ENCODE assay signal across 8 cellular contexts in genomic region chr10:100670828-100671479, GRCh38.
A peak's percentile ranks its signal among the peaks of the same experiment; 100 is the strongest.
DNase-seq lines count a peak whose midpoint lies in the region; ATAC-seq and TF ChIP-seq lines count a peak whose summit lies in the region.

No MANE protein-coding gene starts in this region.

- H3K27me3 Mint-ChIP-seq in CD8-positive, alpha-beta memory T cell = peaks cover 56 to 80% of the 10 kb centered on the region in 2 donors
- peaks cover 68% of the 10 kb centered on the region for H3K27me3 Mint-ChIP-seq in activated CD8-positive, alpha-beta memory T cell treated with anti-CD3 and anti-CD28 coated beads, Interleukin-2, amount 10 ng/mL, durations not matched to agents 7 days and 5 days

- TF ChIP-seq CTCF in esophagus muscularis mucosa (IDR thresholded peaks at IDR 0.05) (peak; percentile 51 to 73 (median 64)), psoas muscle (IDR thresholded peaks at IDR 0.05) (peak; percentile 72)

- no peaks in the 10 kb centered on the region for H3K9me3 ChIP-seq in CD8-positive, alpha-beta memory T cell (ENCODE audit: low read length)
- H3K9me3 ChIP-seq in esophagus muscularis mucosa (no peaks in the 10 kb centered on the region), psoas muscle (no peaks in the 10 kb centered on the region), SJCRH30 (replicated peaks) (no peaks in the 10 kb centered on the region)

- no peaks in the 10 kb centered on the region for H3K4me1 ChIP-seq in CD8-positive, alpha-beta memory T cell (ENCODE audit: insufficient read depth, low read length)
- H3K4me1 ChIP-seq in esophagus muscularis mucosa = peaks cover 0 to 11% (median 7%) of the 10 kb centered on the region in 4 donors
- H3K4me1 ChIP-seq in psoas muscle = no peaks in the 10 kb centered on the region
- no peaks in the 10 kb centered on the region for H3K4me1 ChIP-seq in SJCRH30

- H3K36me3 ChIP-seq in CD8-positive, alpha-beta memory T cell (ENCODE audit: insufficient read depth, low read length) = no peaks in the 10 kb centered on the region
- H3K36me3 ChIP-seq in esophagus muscularis mucosa (no peaks in the 10 kb centered on the region), psoas muscle (ENCODE audit: insufficient read depth in 1 of 2, low read depth in 1 of 2) (no peaks in the 10 kb centered on the region), SJCRH30 (no peaks in the 10 kb centered on the region)

- TF ChIP-seq POLR2A in esophagus muscularis mucosa (IDR thresholded peaks at IDR 0.05; ENCODE audit: low read depth) = no peak

- POLR2A ChIA-PET in CD8-positive, alpha-beta memory T cell (lab: Charles Lee) = no interaction called here

- H3K9me3 Mint-ChIP-seq in CD8-positive, alpha-beta memory T cell = no peaks in the 10 kb centered on the region
- H3K9me3 Mint-ChIP-seq in activated CD8-positive, alpha-beta memory T cell treated with anti-CD3 and anti-CD28 coated beads, Interleukin-2, amount 10 ng/mL, durations not matched to agents 7 days and 5 days (ENCODE audit: low read depth) = no peaks in the 10 kb centered on the region

- H3K4me3 ChIP-seq in CD8-positive, alpha-beta memory T cell (ENCODE audit: low read length) = no peak overlapping the region
- H3K4me3 ChIP-seq in esophagus muscularis mucosa (peak overlapping the region in 3 of 4 donors; percentile 2 to 18 (median 16)), psoas muscle (no peak overlapping the region), SJCRH30 (no peak overlapping the region)

- WGBS in esophagus muscularis mucosa = 3% methylated on average over 15 of the region's 54 CpGs
- 3 to 6% (median 4%) methylated on average over 35 to 54 of the region's 54 CpGs for WGBS in psoas muscle, 3 donors

- peaks cover 43% of the 10 kb centered on the region for H3K27me3 ChIP-seq in CD8-positive, alpha-beta memory T cell (ENCODE audit: insufficient read depth, low read length, poor library complexity, severe bottlenecking)
- peaks cover 0 to 100% (median 40%) of the 10 kb centered on the region in 4 donors for H3K27me3 ChIP-seq in esophagus muscularis mucosa
- peaks cover 6 to 92% (median 25%) of the 10 kb centered on the region in 3 donors for H3K27me3 ChIP-seq in psoas muscle (ENCODE audit: insufficient read depth in 3 of 3, low read length in 2 of 3)
- H3K27me3 ChIP-seq in SJCRH30 = peaks cover 16% of the 10 kb centered on the region

- no peak overlapping the region for H3K27ac Mint-ChIP-seq in CD8-positive, alpha-beta memory T cell
- no peak overlapping the region for H3K27ac Mint-ChIP-seq in activated CD8-positive, alpha-beta memory T cell treated with anti-CD3 and anti-CD28 coated beads, Interleukin-2, amount 10 ng/mL, durations not matched to agents 7 days and 5 days

- peak; percentile 22 to 64 (median 41) for DNase-seq in CD8-positive, alpha-beta memory T cell
- peak; percentile 73 for DNase-seq in HuH-7 (ENCODE audit: low spot score)
- DNase-seq in activated CD8-positive, alpha-beta memory T cell treated with anti-CD3 and anti-CD28 coated beads, Interleukin-2, amount 10 ng/mL, durations not matched to agents 7 days and 5 days = peak; percentile 64
- no peak for DNase-seq in esophagus muscularis mucosa (ENCODE audit: extremely low spot score)
- peak in 1 of 2 donors; percentile 33 for DNase-seq in psoas muscle
- DNase-seq in SJCRH30 = no peak

- CTCF ChIA-PET in CD8-positive, alpha-beta memory T cell (lab: Charles Lee) = interaction anchor here (0.7 to 2.7 kb wide), 3 partner anchors 73 to 208 kb away, joined by 3 to 6 read pairs (median 3); no protein-coding TSS in a partner anchor
- CTCF ChIA-PET in activated CD8-positive, alpha-beta memory T cell treated with anti-CD3 and anti-CD28 coated beads, Interleukin-2, amount 10 ng/mL, durations not matched to agents 7 days and 5 days (lab: Charles Lee) = interaction anchor here (0.7 to 2.6 kb wide), 8 partner anchors 65 to 347 kb away, joined by 3 to 22 read pairs (median 4); no protein-coding TSS in a partner anchor

- peak overlapping the region in 6 of 7 donors; percentile 29 to 84 (median 40) for H3K4me3 Mint-ChIP-seq in CD8-positive, alpha-beta memory T cell
- H3K4me3 Mint-ChIP-seq in activated CD8-positive, alpha-beta memory T cell treated with anti-CD3 and anti-CD28 coated beads, Interleukin-2, amount 10 ng/mL, durations not matched to agents 7 days and 5 days = no peak overlapping the region

- ATAC-seq in activated CD8-positive, alpha-beta memory T cell treated with anti-CD3 and anti-CD28 coated beads, Interleukin-2, amount 10 ng/mL, durations not matched to agents 7 days and 5 days = peak; percentile 97
- peak; percentile 52 to 59 (median 55) for ATAC-seq in psoas muscle
- no peak for ATAC-seq in GM21390 (IDR thresholded peaks at IDR 0.05; ENCODE audit: unreplicated experiment)
- no peak for ATAC-seq in HG03378 (IDR thresholded peaks at IDR 0.05; ENCODE audit: unreplicated experiment)

- peaks cover 7 to 10% (median 9%) of the 10 kb centered on the region in 3 donors for H3K4me1 Mint-ChIP-seq in CD8-positive, alpha-beta memory T cell
- H3K4me1 Mint-ChIP-seq in activated CD8-positive, alpha-beta memory T cell treated with anti-CD3 and anti-CD28 coated beads, Interleukin-2, amount 10 ng/mL, durations not matched to agents 7 days and 5 days = peaks cover 5% of the 10 kb centered on the region

- no peaks in the 10 kb centered on the region for H3K36me3 Mint-ChIP-seq in CD8-positive, alpha-beta memory T cell
- no peaks in the 10 kb centered on the region for H3K36me3 Mint-ChIP-seq in activated CD8-positive, alpha-beta memory T cell treated with anti-CD3 and anti-CD28 coated beads, Interleukin-2, amount 10 ng/mL, durations not matched to agents 7 days and 5 days

- intact Hi-C loops in esophagus muscularis mucosa (cut with DNase I) = loop anchor here (5.0 kb wide), 1 partner anchor 71 kb away; no protein-coding TSS in a partner anchor
- intact Hi-C loops in psoas muscle (cut with DNase I) = loop anchor here in 1 of 2 donors (2.0 to 5.0 kb wide), 2 partner anchors 72 to 206 kb away; no protein-coding TSS in a partner anchor

- no peak overlapping the region for H3K27ac ChIP-seq in CD8-positive, alpha-beta memory T cell (ENCODE audit: low read depth, low read length)
- H3K27ac ChIP-seq in esophagus muscularis mucosa (replicated peaks in 1 of 4) (no peak overlapping the region), psoas muscle (no peak overlapping the region), SJCRH30 (no peak overlapping the region)

- no peak for TF ChIP-seq EP300 in esophagus muscularis mucosa (IDR thresholded peaks at IDR 0.05)

Comparison
In these comparisons a context has a peak if more than half of its experiments do, and no peak if none do; other contexts are left out.
1. DNase-seq: peak in CD8-positive, alpha-beta memory T cell (5 of 5), HuH-7 (single experiment) and activated CD8-positive, alpha-beta memory T cell treated with anti-CD3 and anti-CD28 coated beads, Interleukin-2, amount 10 ng/mL, durations not matched to agents 7 days and 5 days (single experiment); none in esophagus muscularis mucosa (single experiment) and SJCRH30 (0 of 2).
2. H3K4me3 ChIP-seq: peak in esophagus muscularis mucosa (3 of 4); none in CD8-positive, alpha-beta memory T cell (single experiment), psoas muscle (single experiment) and SJCRH30 (single experiment).
3. ATAC-seq: peak in activated CD8-positive, alpha-beta memory T cell treated with anti-CD3 and anti-CD28 coated beads, Interleukin-2, amount 10 ng/mL, durations not matched to agents 7 days and 5 days (single experiment) and psoas muscle (4 of 4); none in GM21390 (single experiment) and HG03378 (single experiment).